Comparison of ENCODE assay signal across 18 cellular contexts in the genomic region with DNA sequence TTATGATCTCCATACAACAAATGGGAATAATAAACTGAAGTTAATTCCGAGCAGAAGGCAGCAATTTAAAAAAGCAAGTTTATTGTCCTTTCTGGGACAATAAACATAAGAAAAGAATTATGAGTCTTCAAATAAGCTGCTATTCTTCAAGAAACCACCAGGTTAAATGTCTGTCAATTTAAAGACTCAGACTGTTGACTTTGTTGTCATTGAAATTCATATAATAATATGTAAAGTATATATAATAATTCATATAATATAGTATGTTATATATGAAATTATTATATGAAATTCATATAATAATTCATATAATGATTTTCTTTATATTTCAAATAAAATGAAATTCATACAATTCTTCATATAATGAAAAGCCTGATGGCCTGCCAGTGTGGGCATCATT.
DNase-seq lines count a peak whose midpoint lies in the region; ATAC-seq, FAIRE-seq and TF ChIP-seq lines count a peak whose summit lies in the region.
"Had no signal": no experiment of that assay in that cellular context is flagged by ENCODE, and none has a peak within 500 bp of the region (broad histone marks: within the 10 kb centered on the region; RNA-seq: fewer than 3 reads in every experiment).

No MANE protein-coding gene starts in this region.

- H3K9me3 ChIP-seq in BE2C: no peaks in the 10 kb centered on the region
- H3K9me3 ChIP-seq in endodermal cell (ENCODE audit: control insufficient read depth, low read length): no peaks in the 10 kb centered on the region
- H3K9me3 ChIP-seq: SJSA1 had no signal

- H3K36me3 Mint-ChIP-seq in endodermal cell (ENCODE audit: low read depth): peaks cover 17% of the 10 kb centered on the region
- no peaks in the 10 kb centered on the region for H3K36me3 Mint-ChIP-seq in progenitor cell of endocrine pancreas (ENCODE audit: insufficient read depth)
- H3K36me3 Mint-ChIP-seq: CD4-positive, CD25-positive, alpha-beta regulatory T cell had no signal

- H3K27ac Mint-ChIP-seq in endodermal cell: no peak overlapping the region
- H3K27ac Mint-ChIP-seq in progenitor cell of endocrine pancreas: no peak overlapping the region
- H3K27ac Mint-ChIP-seq: CD4-positive, CD25-positive, alpha-beta regulatory T cell had no signal

- H3K4me1 ChIP-seq in BE2C (no peaks in the 10 kb centered on the region), endodermal cell (ENCODE audit: control insufficient read depth, insufficient read depth, low read length) (no peaks in the 10 kb centered on the region)
- H3K4me1 ChIP-seq: SJSA1 had no signal

- H3K36me3 ChIP-seq in BE2C: no peaks in the 10 kb centered on the region
- H3K36me3 ChIP-seq in endodermal cell (ENCODE audit: control insufficient read depth, insufficient read depth, low read length): no peaks in the 10 kb centered on the region
- H3K36me3 ChIP-seq: SJSA1 had no signal

- DNase-seq in BE2C (no peak), endodermal cell (no peak), progenitor cell of endocrine pancreas (ENCODE audit: low spot score, unreplicated experiment) (no peak), NCI-H1436 (lab: John Stamatoyannopoulos, UW) (no peak)
- DNase-seq: CD4-positive, CD25-positive, alpha-beta regulatory T cell; COR-L47; DMS153; EL; H7; KG1; NCI-H2171; NCI-H526 treated with DMSO at 0.1 percent for 48 hours; SW 1271 had no signal

- WGBS in endodermal cell (ENCODE audit: insufficient coverage in 1 of 2, insufficient read length in 1 of 2), 2 experiments: 100% methylated on average over 1 of the region's 1 CpG; no CpG with 5 or more reads in 1 of the 2 experiments

- TF ChIP-seq CTCF in BE2C (IDR thresholded peaks at IDR 0.05; ENCODE audit: low read depth, low read length) (0 out of 2 replicates have a peak, but pooled peaks have one; percentile 3), endodermal cell (conservative IDR thresholded peaks at IDR 0.05) (peak; percentile 57), progenitor cell of endocrine pancreas (IDR thresholded peaks at IDR 0.05; ENCODE audit: unreplicated experiment) (peak; percentile 12)

- no peaks in the 10 kb centered on the region for H3K4me1 Mint-ChIP-seq in endodermal cell
- H3K4me1 Mint-ChIP-seq in progenitor cell of endocrine pancreas (ENCODE audit: low read depth): no peaks in the 10 kb centered on the region
- H3K4me1 Mint-ChIP-seq: CD4-positive, CD25-positive, alpha-beta regulatory T cell had no signal

- no peak overlapping the region for H3K27ac ChIP-seq in endodermal cell (ENCODE audit: low read depth, low read length)
- H3K27ac ChIP-seq: SJSA1 had no signal

- no peaks in the 10 kb centered on the region for H3K27me3 ChIP-seq in BE2C
- H3K27me3 ChIP-seq in endodermal cell (ENCODE audit: control insufficient read depth, insufficient read depth, low read length, poor library complexity, severe bottlenecking): no peaks in the 10 kb centered on the region
- H3K27me3 ChIP-seq: SJSA1 had no signal

- no peak overlapping the region for H3K9ac ChIP-seq in endodermal cell (ENCODE audit: extremely low read depth, low read length, poor library complexity, severe bottlenecking)

- H3K4me3 ChIP-seq in BE2C (ENCODE audit: low read depth, low read length) (no peak overlapping the region), endodermal cell (ENCODE audit: low read length) (no peak overlapping the region)
- H3K4me3 ChIP-seq: SJSA1 had no signal

- H3K9me3 Mint-ChIP-seq in endodermal cell (peaks cover 5% of the 10 kb centered on the region), progenitor cell of endocrine pancreas (ENCODE audit: low read depth) (no peaks in the 10 kb centered on the region)

- H3K27me3 Mint-ChIP-seq in endodermal cell (ENCODE audit: insufficient read depth): no peaks in the 10 kb centered on the region
- no peaks in the 10 kb centered on the region for H3K27me3 Mint-ChIP-seq in progenitor cell of endocrine pancreas
- H3K27me3 Mint-ChIP-seq: CD4-positive, CD25-positive, alpha-beta regulatory T cell had no signal

- ATAC-seq in GM18498 (IDR thresholded peaks at IDR 0.05; ENCODE audit: unreplicated experiment): no peak
- no peak for ATAC-seq in GM21390 (IDR thresholded peaks at IDR 0.05; ENCODE audit: unreplicated experiment)
- ATAC-seq: Panc1 had no signal

- no peak overlapping the region for H3K4me3 Mint-ChIP-seq in endodermal cell
- no peak overlapping the region for H3K4me3 Mint-ChIP-seq in progenitor cell of endocrine pancreas (ENCODE audit: low read depth)
- H3K4me3 Mint-ChIP-seq: CD4-positive, CD25-positive, alpha-beta regulatory T cell had no signal

- peak; percentile 57 for FAIRE-seq in G401.6 (lab: Jason Lieb, UNC)

Comparison
In these comparisons a context has a peak if more than half of its experiments do, and no peak if none do; other contexts are left out.
1. CTCF ChIP-seq: peak in every context shown above with its lines; median percentile 57 in endodermal cell; 12 in progenitor cell of endocrine pancreas; 3 in BE2C.